In genomic region chr5:180389252-180390101, GRCh38 we compare ENCODE assay signal across 1 cellular context.
TF ChIP-seq lines count a peak whose summit lies in the region.

No MANE protein-coding gene starts in this region.

TF ChIP-seq in HepG2, 621 proteins besides CTCF, POLR2A, EP300 and RAD21 (continued from another document):
- TF ChIP-seq STAT6 (CRISPR knock-in tag; IDR thresholded peaks at IDR 0.05; ENCODE audit: borderline replicate concordance) (no peak), ARID5B (CRISPR knock-in tag; IDR thresholded peaks at IDR 0.05) (no peak), ZSCAN20 (CRISPR knock-in tag; IDR thresholded peaks at IDR 0.05; ENCODE audit: borderline replicate concordance) (no peak), HES4 (CRISPR knock-in tag; IDR thresholded peaks at IDR 0.05; ENCODE audit: borderline replicate concordance) (no peak), GTF3A (CRISPR knock-in tag; conservative IDR thresholded peaks at IDR 0.05) (no peak), ZNF207 (IDR thresholded peaks at IDR 0.05; ENCODE audit: borderline replicate concordance) (no peak), NFKB2 (CRISPR knock-in tag; IDR thresholded peaks at IDR 0.05; ENCODE audit: borderline replicate concordance) (no peak), GFI1 (CRISPR knock-in tag; IDR thresholded peaks at IDR 0.05; ENCODE audit: borderline replicate concordance) (no peak)
